26 cellular contexts compared by ENCODE assay signal in genomic region chr14:84959796-84960515, GRCh38.
"Had no signal": no experiment of that assay in that cellular context is flagged by ENCODE, and none has a peak within 500 bp of the region (broad histone marks: within the 10 kb centered on the region; RNA-seq: fewer than 3 reads in every experiment).

No MANE protein-coding gene starts in this region.

- H3K4me3 ChIP-seq: cardiac muscle cell, esophagus squamous epithelium, gastrocnemius medialis, sigmoid colon, smooth muscle cell, stomach, uterus had no signal

- H3K9me3 ChIP-seq: esophagus squamous epithelium, gastrocnemius medialis, sigmoid colon, uterus had no signal

- H3K4me3 Mint-ChIP-seq: activated naive CD4-positive, alpha-beta T cell treated with anti-CD3 and anti-CD28 coated beads, Interleukin-2, amount 10 ng/mL, durations not matched to agents 7 days and 5 days; naive thymus-derived CD4-positive, alpha-beta T cell; neural crest cell; stimulated activated memory B cell treated with anti-CD40 and anti-IgM and Interleukin-4, amounts not matched to agents 10 μg/mL and 1 μg/mL and 100 μg/mL, for 72 hours had no signal

- ATAC-seq: gastrocnemius medialis; left cardiac atrium; naive thymus-derived CD4-positive, alpha-beta T cell; stimulated activated memory B cell treated with anti-CD40 and anti-IgM and Interleukin-4, amounts not matched to agents 10 μg/mL and 1 μg/mL and 100 μg/mL, for 72 hours had no signal

- H3K4me1 Mint-ChIP-seq: activated naive CD4-positive, alpha-beta T cell treated with anti-CD3 and anti-CD28 coated beads, Interleukin-2, amount 10 ng/mL, durations not matched to agents 7 days and 5 days; naive thymus-derived CD4-positive, alpha-beta T cell; stimulated activated memory B cell treated with anti-CD40 and anti-IgM and Interleukin-4, amounts not matched to agents 10 μg/mL and 1 μg/mL and 100 μg/mL, for 72 hours had no signal

- H3K27ac Mint-ChIP-seq: activated naive CD4-positive, alpha-beta T cell treated with anti-CD3 and anti-CD28 coated beads, Interleukin-2, amount 10 ng/mL, durations not matched to agents 7 days and 5 days; naive thymus-derived CD4-positive, alpha-beta T cell; progenitor cell of endocrine pancreas; stimulated activated memory B cell treated with anti-CD40 and anti-IgM and Interleukin-4, amounts not matched to agents 10 μg/mL and 1 μg/mL and 100 μg/mL, for 72 hours had no signal

- H3K4me2 ChIP-seq: smooth muscle cell had no signal

- H3K36me3 Mint-ChIP-seq: activated naive CD4-positive, alpha-beta T cell treated with anti-CD3 and anti-CD28 coated beads, Interleukin-2, amount 10 ng/mL, durations not matched to agents 7 days and 5 days; stimulated activated memory B cell treated with anti-CD40 and anti-IgM and Interleukin-4, amounts not matched to agents 10 μg/mL and 1 μg/mL and 100 μg/mL, for 72 hours had no signal

- H3K27ac ChIP-seq: cardiac muscle cell, esophagus squamous epithelium, gastrocnemius medialis, sigmoid colon, stomach, uterus had no signal

- DNase-seq: activated CD4-positive, alpha-beta T cell treated with anti-CD3 and anti-CD28 coated beads, Interleukin-2, amount 50 U/mL, for 48 hours; activated CD8-positive, alpha-beta memory T cell treated with anti-CD3 and anti-CD28 coated beads, Interleukin-2, amount 50 U/mL, for 48 hours; activated effector memory CD4-positive, alpha-beta T cell treated with Interleukin-2 at 50 U/mL for 16 hours; activated naive CD4-positive, alpha-beta T cell treated with anti-CD3 and anti-CD28 coated beads, Interleukin-2, amount 10 ng/mL, durations not matched to agents 7 days and 5 days; activated T-cell treated with anti-CD3 and anti-CD28 coated beads, Interleukin-2, amount 50 U/mL, for 48 hours; cortex of kidney; effector CD4-positive, alpha-beta T cell; esophagus squamous epithelium; gastrocnemius medialis; hippocampal formation; islet precursor cell; left cardiac atrium; mesenchymal stem cell; naive thymus-derived CD4-positive, alpha-beta T cell; retina; sigmoid colon; stimulated activated CD4-positive, alpha-beta T cell treated with anti-CD3 and anti-CD28 coated beads, Interleukin-15, amount 100 ng/mL, for 24 hours; stomach; T-helper 1 cell; trophoblast cell; uterus had no signal

- H3K27me3 Mint-ChIP-seq: activated naive CD4-positive, alpha-beta T cell treated with anti-CD3 and anti-CD28 coated beads, Interleukin-2, amount 10 ng/mL, durations not matched to agents 7 days and 5 days; naive thymus-derived CD4-positive, alpha-beta T cell; stimulated activated memory B cell treated with anti-CD40 and anti-IgM and Interleukin-4, amounts not matched to agents 10 μg/mL and 1 μg/mL and 100 μg/mL, for 72 hours had no signal

- H3K27me3 ChIP-seq: cardiac muscle cell, esophagus squamous epithelium, gastrocnemius medialis, sigmoid colon, stomach, uterus had no signal

- H3K4me1 ChIP-seq: esophagus squamous epithelium, stomach, uterus had no signal

- H3K36me3 ChIP-seq: cardiac muscle cell, esophagus squamous epithelium, gastrocnemius medialis, sigmoid colon, stomach, uterus had no signal
